ENCODE assay signal across 8 cellular contexts in genomic region chr15:100918034-100918689, GRCh38. TPM values are rescaled to one million over a fixed set of nuclear protein-coding genes. Genes with fewer than 3 reads are reported as not detected.
DNase-seq lines count a peak whose midpoint lies in the region; ATAC-seq and TF ChIP-seq lines count a peak whose summit lies in the region.

No MANE protein-coding gene starts in this region.

- peak in 4 of 5 donors; percentile 18 to 54 (median 29) for DNase-seq in CD8-positive, alpha-beta memory T cell
- DNase-seq in foreskin keratinocyte (peak; percentile 37 to 66), neural crest cell (ENCODE audit: low read depth, low spot score) (peak; percentile 68)

- H3K4me1 ChIP-seq in CD8-positive, alpha-beta memory T cell (ENCODE audit: insufficient read depth, low read length), result peaks cover 4% of the 10 kb centered on the region
- peaks cover 8% of the 10 kb centered on the region for H3K4me1 ChIP-seq in foreskin keratinocyte
- H3K4me1 ChIP-seq in subcutaneous abdominal adipose tissue (ENCODE audit: control insufficient read depth in 5 of 5, insufficient read depth in 5 of 5, low read length in 5 of 5), result peaks cover 0 to 45% (median 33%) of the 10 kb centered on the region in 5 donors

- peak overlapping the region; percentile 61 for H3K4me3 ChIP-seq in CD8-positive, alpha-beta memory T cell (ENCODE audit: low read length)
- peak overlapping the region; percentile 76 to 87 (median 85) for H3K4me3 ChIP-seq in subcutaneous abdominal adipose tissue (ENCODE audit: low read depth in 1 of 5, low read length in 5 of 5)

- no peaks in the 10 kb centered on the region for H3K9me3 Mint-ChIP-seq in CD8-positive, alpha-beta memory T cell
- H3K9me3 Mint-ChIP-seq in activated T-helper 17 cell treated with anti-CD3 and anti-CD28 coated beads, Interleukin-2, amount 50 U/mL, for 72 hours, result no peaks in the 10 kb centered on the region
- peaks cover 7% of the 10 kb centered on the region for H3K9me3 Mint-ChIP-seq in neural crest cell

- no peaks in the 10 kb centered on the region for H3K9me3 ChIP-seq in CD8-positive, alpha-beta memory T cell (ENCODE audit: low read length)
- H3K9me3 ChIP-seq in subcutaneous abdominal adipose tissue (ENCODE audit: control insufficient read depth in 5 of 5, low read length in 5 of 5), result no peaks in the 10 kb centered on the region

- H3K27me3 ChIP-seq in CD8-positive, alpha-beta memory T cell (ENCODE audit: insufficient read depth, low read length, poor library complexity, severe bottlenecking), result peaks cover 21% of the 10 kb centered on the region
- H3K27me3 ChIP-seq in foreskin keratinocyte (no peaks in the 10 kb centered on the region), subcutaneous abdominal adipose tissue (ENCODE audit: control insufficient read depth in 5 of 5, insufficient read depth in 4 of 5, low read length in 5 of 5) (peaks cover 0 to 3% (median 0%) of the 10 kb centered on the region in 5 donors)

- H3K9ac ChIP-seq in subcutaneous abdominal adipose tissue (ENCODE audit: low read length in 5 of 5), result peak overlapping the region in 4 of 5 donors; percentile 60 to 64 (median 63)

- ATAC-seq in GM19351 (IDR thresholded peaks at IDR 0.05; ENCODE audit: unreplicated experiment) (peak; percentile 63), HG03469 (IDR thresholded peaks at IDR 0.05; ENCODE audit: unreplicated experiment) (peak; percentile 49), foreskin keratinocyte (peak; percentile 83)
- peak; percentile 90 for ATAC-seq in activated T-helper 17 cell treated with anti-CD3 and anti-CD28 coated beads, Interleukin-2, amount 50 U/mL, for 72 hours (replicated peaks)

- CTCF ChIA-PET in CD8-positive, alpha-beta memory T cell (lab: Charles Lee), result interaction anchor here (0.9 to 4.7 kb wide), 6 partner anchors 9 to 98 kb away, joined by 3 to 34 read pairs (median 3); no protein-coding TSS in a partner anchor

- TF ChIP-seq CTCF in foreskin keratinocyte (conservative IDR thresholded peaks at IDR 0.05), result peak; percentile 96
- TF ChIP-seq CTCF in neural crest cell (conservative IDR thresholded peaks at IDR 0.05), result peak; percentile 87

- no peaks in the 10 kb centered on the region for H3K36me3 ChIP-seq in CD8-positive, alpha-beta memory T cell (ENCODE audit: insufficient read depth, low read length)
- peaks cover 0 to 9% (median 0%) of the 10 kb centered on the region in 5 donors for H3K36me3 ChIP-seq in subcutaneous abdominal adipose tissue (ENCODE audit: control insufficient read depth in 5 of 5, insufficient read depth in 5 of 5, low read length in 5 of 5)

- peak overlapping the region in 1 of 8 donors; percentile 9 for H3K27ac Mint-ChIP-seq in CD8-positive, alpha-beta memory T cell
- H3K27ac Mint-ChIP-seq in activated T-helper 17 cell treated with anti-CD3 and anti-CD28 coated beads, Interleukin-2, amount 50 U/mL, for 72 hours, result no peak overlapping the region
- H3K27ac Mint-ChIP-seq in neural crest cell (ENCODE audit: unreplicated experiment), result no peak overlapping the region

- peaks cover 10 to 23% (median 22%) of the 10 kb centered on the region in 3 donors for H3K4me1 Mint-ChIP-seq in CD8-positive, alpha-beta memory T cell
- H3K4me1 Mint-ChIP-seq in activated T-helper 17 cell treated with anti-CD3 and anti-CD28 coated beads, Interleukin-2, amount 50 U/mL, for 72 hours, result peaks cover 5% of the 10 kb centered on the region
- H3K4me1 Mint-ChIP-seq in neural crest cell, result peaks cover 14% of the 10 kb centered on the region

- no peaks in the 10 kb centered on the region for H3K36me3 Mint-ChIP-seq in CD8-positive, alpha-beta memory T cell
- no peaks in the 10 kb centered on the region for H3K36me3 Mint-ChIP-seq in activated T-helper 17 cell treated with anti-CD3 and anti-CD28 coated beads, Interleukin-2, amount 50 U/mL, for 72 hours (ENCODE audit: low read depth)
- H3K36me3 Mint-ChIP-seq in neural crest cell (ENCODE audit: low read depth), result peaks cover 7% of the 10 kb centered on the region

- no peak overlapping the region for H3K27ac ChIP-seq in CD8-positive, alpha-beta memory T cell (ENCODE audit: low read depth, low read length)
- H3K27ac ChIP-seq in foreskin keratinocyte, result peak overlapping the region; percentile 14
- H3K27ac ChIP-seq in subcutaneous abdominal adipose tissue (ENCODE audit: low read depth, low read length), result peak overlapping the region; percentile 29

- POLR2A ChIA-PET in CD8-positive, alpha-beta memory T cell (lab: Charles Lee), result no interaction called here

- peaks cover 48 to 75% of the 10 kb centered on the region in 2 donors for H3K27me3 Mint-ChIP-seq in CD8-positive, alpha-beta memory T cell
- H3K27me3 Mint-ChIP-seq in activated T-helper 17 cell treated with anti-CD3 and anti-CD28 coated beads, Interleukin-2, amount 50 U/mL, for 72 hours, result peaks cover 55% of the 10 kb centered on the region
- peaks cover 82% of the 10 kb centered on the region for H3K27me3 Mint-ChIP-seq in neural crest cell (ENCODE audit: low read depth)

- H3K4me3 Mint-ChIP-seq in CD8-positive, alpha-beta memory T cell, result peak overlapping the region; percentile 67 to 87 (median 80)
- peak overlapping the region; percentile 74 for H3K4me3 Mint-ChIP-seq in activated T-helper 17 cell treated with anti-CD3 and anti-CD28 coated beads, Interleukin-2, amount 50 U/mL, for 72 hours
- H3K4me3 Mint-ChIP-seq in neural crest cell, result peak overlapping the region; percentile 75

TF ChIP-seq in PFSK-1, 5 proteins besides CTCF, POLR2A, EP300 and RAD21:
- peak; percentile 19 for TF ChIP-seq FOXP2 (optimal IDR thresholded peaks at IDR 0.05; ENCODE audit: borderline replicate concordance, extremely low read depth, extremely low read length, insufficient read depth)
- TF ChIP-seq REST (IDR thresholded peaks at IDR 0.05; ENCODE audit: insufficient read depth in 1 of 2, low read depth in 2 of 2, low read length in 2 of 2), result no peak

RNA-seq across cellular contexts. Expression of gene LRRK1, which starts 1.0 kb away (rescaled TPM):
- total RNA-seq in CD8-positive, alpha-beta memory T cell, result under 1 TPM; 0.31 to 0.79 TPM
- polyA plus RNA-seq in CD8-positive, alpha-beta memory T cell, result not detected
- 0.39 TPM for polyA plus RNA-seq in PFSK-1 (2012; ENCODE audit: insufficient read length, low read depth)
- under 1 TPM; 0.74 to 0.82 TPM for total RNA-seq in activated T-helper 17 cell treated with anti-CD3 and anti-CD28 coated beads, Interleukin-2, amount 50 U/mL, for 72 hours
- total RNA-seq in foreskin keratinocyte, result 13.5 and 13.7 TPM in 2 replicates
- polyA plus RNA-seq in foreskin keratinocyte, result 6.8 and 6.9 TPM in 2 replicates
- 1.7 and 2.5 TPM in 2 replicates for total RNA-seq in neural crest cell

RNA-seq across cellular contexts. Expression of gene ALDH1A3, which starts 38.5 kb away (rescaled TPM):
- not detected for total RNA-seq in CD8-positive, alpha-beta memory T cell
- polyA plus RNA-seq in CD8-positive, alpha-beta memory T cell, result not detected
- polyA plus RNA-seq in PFSK-1 (2012; ENCODE audit: insufficient read length, low read depth), result 22.2 TPM
- not detected for total RNA-seq in activated T-helper 17 cell treated with anti-CD3 and anti-CD28 coated beads, Interleukin-2, amount 50 U/mL, for 72 hours
- total RNA-seq in foreskin keratinocyte (134 and 232 TPM in 2 replicates), neural crest cell (8.0 and 9.2 TPM in 2 replicates)
- polyA plus RNA-seq in foreskin keratinocyte, result 62.7 and 92.3 TPM in 2 replicates

Comparison
In these comparisons a context has a peak if more than half of its experiments do, and no peak if none do; other contexts are left out.
1. RNA of gene ALDH1A3, which starts 38.5 kb away (total RNA-seq): 134 to 232 TPM in foreskin keratinocyte; 8.0 to 9.2 TPM in neural crest cell, not detected in activated T-helper 17 cell treated with anti-CD3 and anti-CD28 coated beads, Interleukin-2, amount 50 U/mL, for 72 hours and not detected in CD8-positive, alpha-beta memory T cell; every median in the first group is over 10 times any median in the second.
2. Peak in every context shown above with its lines, with median percentiles within 50 percentile points of each other: DNase-seq, H3K4me3 Mint-ChIP-seq and ATAC-seq.